11 cellular contexts compared by ENCODE assay signal in the genomic region with DNA sequence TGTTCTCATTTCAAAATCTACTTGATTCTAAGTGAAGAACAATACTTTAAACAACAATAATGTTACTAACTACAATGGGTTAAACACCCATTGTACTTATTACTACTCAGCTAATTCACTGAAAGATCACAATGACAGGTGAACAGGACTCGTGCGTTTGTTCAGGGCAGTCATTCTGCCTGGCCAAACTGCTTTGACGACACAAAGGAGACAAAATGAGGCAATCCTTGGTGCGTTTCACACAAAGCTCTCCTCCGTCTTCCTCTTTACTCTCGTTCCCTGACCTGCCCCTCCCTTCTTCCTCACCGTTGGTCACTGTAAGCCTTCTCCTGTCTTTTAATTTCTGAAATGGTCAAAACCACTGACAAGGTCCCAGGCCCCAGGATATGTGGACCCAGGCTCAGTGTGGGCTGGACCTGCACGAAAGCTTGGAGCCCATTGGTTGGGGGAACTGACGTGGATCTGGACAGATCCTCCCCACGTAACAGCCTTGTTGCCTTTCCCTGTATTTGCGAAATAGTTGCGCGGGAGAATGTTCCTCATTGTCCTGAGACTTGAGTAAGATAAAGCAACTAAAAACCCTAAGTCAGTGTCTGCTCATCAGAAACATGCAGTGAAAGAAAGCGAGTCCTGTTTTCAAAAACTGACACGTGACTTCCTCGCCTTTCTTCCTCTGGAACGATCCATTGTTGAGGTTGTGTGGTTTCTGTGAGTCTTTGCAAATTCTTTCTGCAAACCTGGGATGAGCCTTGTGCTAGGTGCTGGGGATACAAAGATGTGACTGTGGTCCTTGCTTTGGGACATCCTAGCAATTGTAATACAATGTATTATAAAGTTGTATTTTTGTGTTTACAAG.
DNase-seq lines count a peak whose midpoint lies in the region; ATAC-seq, FAIRE-seq and TF ChIP-seq lines count a peak whose summit lies in the region.
"Had no signal": no experiment of that assay in that cellular context is flagged by ENCODE, and none has a peak within 500 bp of the region (broad histone marks: within the 10 kb centered on the region; RNA-seq: fewer than 3 reads in every experiment).

No MANE protein-coding gene starts in this region.

- DNase-seq in SIG-M5 treated with dmso at 0.1 percent for 504 hours (lab: John Stamatoyannopoulos, UW; ENCODE audit: unreplicated experiment) = peak; percentile 88
- no peak for DNase-seq in SIG-M5 (lab: John Stamatoyannopoulos, UW)
- DNase-seq in right lobe of liver = peak; percentile 40 to 69 (median 54)
- DNase-seq in islet precursor cell = no peak
- no peak for DNase-seq in GM19239 (ENCODE audit: insufficient read length, low spot score)
- DNase-seq in activated effector memory CD4-positive, alpha-beta T cell treated with Interleukin-2 at 50 U/mL for 16 hours = no peak
- DNase-seq: activated CD4-positive, alpha-beta T cell treated with anti-CD3 and anti-CD28 coated beads, Interleukin-2, amount 50 U/mL, for 1 hour; PC-9 had no signal

- intact Hi-C loops in right lobe of liver (cut with DNase I) = no loop called here

- FAIRE-seq in GM19239 (lab: Jason Lieb, UNC) = no peak
- FAIRE-seq: A204.1 had no signal

- H3K27me3 ChIP-seq in right lobe of liver = no peaks in the 10 kb centered on the region

- no peak for TF ChIP-seq CTCF in right lobe of liver (IDR thresholded peaks at IDR 0.05)

- peak overlapping the region in 1 of 3 donors; percentile 3 for H3K27ac ChIP-seq in right lobe of liver
- H3K27ac ChIP-seq: PC-9 had no signal

- H3K27me3 Mint-ChIP-seq in activated naive CD8-positive, alpha-beta T cell = peaks cover 19% of the 10 kb centered on the region
- peaks cover 15% of the 10 kb centered on the region for H3K27me3 Mint-ChIP-seq in stimulated activated naive CD8-positive, alpha-beta T cell treated with anti-CD3 and anti-CD28 coated beads, Interleukin-15, Interleukin-2, amounts not matched to agents 100 ng/mL and 50 ng/mL, for 24 hours

- no peaks in the 10 kb centered on the region for H3K4me1 Mint-ChIP-seq in activated naive CD8-positive, alpha-beta T cell (ENCODE audit: low read depth)
- peaks cover 6% of the 10 kb centered on the region for H3K4me1 Mint-ChIP-seq in stimulated activated naive CD8-positive, alpha-beta T cell treated with anti-CD3 and anti-CD28 coated beads, Interleukin-15, Interleukin-2, amounts not matched to agents 100 ng/mL and 50 ng/mL, for 24 hours (ENCODE audit: low read depth)

- no peak overlapping the region for H3K27ac Mint-ChIP-seq in activated naive CD8-positive, alpha-beta T cell
- no peak overlapping the region for H3K27ac Mint-ChIP-seq in stimulated activated naive CD8-positive, alpha-beta T cell treated with anti-CD3 and anti-CD28 coated beads, Interleukin-15, Interleukin-2, amounts not matched to agents 100 ng/mL and 50 ng/mL, for 24 hours

- 21% methylated on average over 17 of the region's 17 CpGs for WGBS in right lobe of liver (ENCODE audit: insufficient coverage, low coverage, low lambda C conversion rate, missing lambda C conversion rate)

- no peak overlapping the region for H3K4me3 ChIP-seq in right lobe of liver
- H3K4me3 ChIP-seq: PC-9 had no signal

- no peaks in the 10 kb centered on the region for H3K4me1 ChIP-seq in right lobe of liver

- H3K9me3 ChIP-seq in right lobe of liver = no peaks in the 10 kb centered on the region

- no peaks in the 10 kb centered on the region for H3K36me3 Mint-ChIP-seq in activated naive CD8-positive, alpha-beta T cell
- no peaks in the 10 kb centered on the region for H3K36me3 Mint-ChIP-seq in stimulated activated naive CD8-positive, alpha-beta T cell treated with anti-CD3 and anti-CD28 coated beads, Interleukin-15, Interleukin-2, amounts not matched to agents 100 ng/mL and 50 ng/mL, for 24 hours (ENCODE audit: low read depth)

- no peaks in the 10 kb centered on the region for H3K36me3 ChIP-seq in right lobe of liver

- H3K9me3 Mint-ChIP-seq in activated naive CD8-positive, alpha-beta T cell (ENCODE audit: low read depth) = no peaks in the 10 kb centered on the region
- no peaks in the 10 kb centered on the region for H3K9me3 Mint-ChIP-seq in stimulated activated naive CD8-positive, alpha-beta T cell treated with anti-CD3 and anti-CD28 coated beads, Interleukin-15, Interleukin-2, amounts not matched to agents 100 ng/mL and 50 ng/mL, for 24 hours

- ATAC-seq in right lobe of liver = peak; percentile 70 to 89 (median 76)

- no peak for TF ChIP-seq POLR2A in right lobe of liver (IDR thresholded peaks at IDR 0.05)

- peak overlapping the region; percentile 50 for H3K4me3 Mint-ChIP-seq in activated naive CD8-positive, alpha-beta T cell
- peak overlapping the region; percentile 31 for H3K4me3 Mint-ChIP-seq in stimulated activated naive CD8-positive, alpha-beta T cell treated with anti-CD3 and anti-CD28 coated beads, Interleukin-15, Interleukin-2, amounts not matched to agents 100 ng/mL and 50 ng/mL, for 24 hours

Comparison
In these comparisons a context has a peak if more than half of its experiments do, and no peak if none do; other contexts are left out.
1. DNase-seq: peak in SIG-M5 treated with dmso at 0.1 percent for 504 hours (single experiment) and right lobe of liver (3 of 3); none in SIG-M5 (single experiment), islet precursor cell (single experiment), GM19239 (single experiment) and activated effector memory CD4-positive, alpha-beta T cell treated with Interleukin-2 at 50 U/mL for 16 hours (single experiment).